ENCODE assay signal across 30 cellular contexts in the genomic region with DNA sequence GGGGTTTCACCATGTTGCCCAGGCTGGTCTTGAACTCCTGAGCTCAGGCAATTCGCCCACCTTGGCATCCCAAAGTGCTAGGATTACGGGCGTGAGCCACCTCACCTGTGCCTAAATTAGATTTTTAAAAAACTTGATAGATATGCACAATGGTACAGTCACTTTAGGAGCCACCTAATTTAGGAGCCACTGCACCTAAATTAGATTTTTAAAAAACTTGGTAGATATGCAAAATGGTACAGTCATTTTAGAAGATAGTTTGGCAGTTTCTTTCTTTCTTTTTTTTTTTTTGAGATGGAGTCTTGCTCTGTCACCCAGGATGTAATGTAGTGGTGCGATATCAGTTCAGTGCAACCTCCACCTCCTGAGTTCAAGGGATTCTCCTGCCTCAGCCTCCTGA.
"Had no signal": no experiment of that assay in that cellular context is flagged by ENCODE, and none has a peak within 500 bp of the region (broad histone marks: within the 10 kb centered on the region; RNA-seq: fewer than 3 reads in every experiment).

No MANE protein-coding gene starts in this region.

- H3K9me3 Mint-ChIP-seq: activated CD4-positive, alpha-beta memory T cell treated with anti-CD3 and anti-CD28 coated beads, Interleukin-2, amount 10 ng/mL, durations not matched to agents 7 days and 5 days; activated CD4-positive, alpha-beta T cell treated with anti-CD3 and anti-CD28 coated beads, Interleukin-2, amount 10 ng/mL, durations not matched to agents 7 days and 5 days; activated naive CD4-positive, alpha-beta T cell treated with anti-CD3 and anti-CD28 coated beads, Interleukin-2, amount 10 ng/mL, durations not matched to agents 7 days and 5 days; activated naive CD8-positive, alpha-beta T cell treated with anti-CD3 and anti-CD28 coated beads, Interleukin-2, amount 10 ng/mL, durations not matched to agents 7 days and 5 days; activated T-cell treated with anti-CD3 and anti-CD28 coated beads, Interleukin-2, amount 50 U/mL, for 24 hours; naive thymus-derived CD4-positive, alpha-beta T cell; stimulated activated memory B cell treated with anti-CD40 and anti-IgM and Interleukin-4, amounts not matched to agents 10 μg/mL and 1 μg/mL and 100 μg/mL, for 72 hours; stimulated activated naive CD8-positive, alpha-beta T cell treated with anti-CD3 and anti-CD28 coated beads, Interleukin-15, amount 100 ng/mL, for 72 hours had no signal

- ATAC-seq: naive thymus-derived CD4-positive, alpha-beta T cell; stimulated activated memory B cell treated with anti-CD40 and anti-IgM and Interleukin-4, amounts not matched to agents 10 μg/mL and 1 μg/mL and 100 μg/mL, for 72 hours; stimulated activated naive CD8-positive, alpha-beta T cell treated with anti-CD3 and anti-CD28 coated beads, Interleukin-15, amount 100 ng/mL, for 72 hours had no signal

- H3K4me3 ChIP-seq: coronary artery, dorsolateral prefrontal cortex, left ventricle myocardium inferior, ovary, sigmoid colon, upper lobe of left lung had no signal

- H3K27ac Mint-ChIP-seq: activated CD4-positive, alpha-beta memory T cell treated with anti-CD3 and anti-CD28 coated beads, Interleukin-2, amount 10 ng/mL, durations not matched to agents 7 days and 5 days; activated CD4-positive, alpha-beta T cell treated with anti-CD3 and anti-CD28 coated beads, Interleukin-2, amount 10 ng/mL, durations not matched to agents 7 days and 5 days; activated naive CD4-positive, alpha-beta T cell treated with anti-CD3 and anti-CD28 coated beads, Interleukin-2, amount 10 ng/mL, durations not matched to agents 7 days and 5 days; activated naive CD8-positive, alpha-beta T cell treated with anti-CD3 and anti-CD28 coated beads, Interleukin-2, amount 10 ng/mL, durations not matched to agents 7 days and 5 days; activated T-cell treated with anti-CD3 and anti-CD28 coated beads, Interleukin-2, amount 50 U/mL, for 24 hours; progenitor cell of endocrine pancreas; stimulated activated memory B cell treated with anti-CD40 and anti-IgM and Interleukin-4, amounts not matched to agents 10 μg/mL and 1 μg/mL and 100 μg/mL, for 72 hours; stimulated activated naive CD8-positive, alpha-beta T cell treated with anti-CD3 and anti-CD28 coated beads, Interleukin-15, amount 100 ng/mL, for 72 hours had no signal

- H3K36me3 Mint-ChIP-seq: activated naive CD4-positive, alpha-beta T cell treated with anti-CD3 and anti-CD28 coated beads, Interleukin-2, amount 10 ng/mL, durations not matched to agents 7 days and 5 days; stimulated activated memory B cell treated with anti-CD40 and anti-IgM and Interleukin-4, amounts not matched to agents 10 μg/mL and 1 μg/mL and 100 μg/mL, for 72 hours had no signal

- H3K4me1 Mint-ChIP-seq: stimulated activated memory B cell treated with anti-CD40 and anti-IgM and Interleukin-4, amounts not matched to agents 10 μg/mL and 1 μg/mL and 100 μg/mL, for 72 hours had no signal

- H3K4me3 Mint-ChIP-seq: activated CD4-positive, alpha-beta memory T cell treated with anti-CD3 and anti-CD28 coated beads, Interleukin-2, amount 10 ng/mL, durations not matched to agents 7 days and 5 days; activated CD4-positive, alpha-beta T cell treated with anti-CD3 and anti-CD28 coated beads, Interleukin-2, amount 10 ng/mL, durations not matched to agents 7 days and 5 days; activated naive CD4-positive, alpha-beta T cell treated with anti-CD3 and anti-CD28 coated beads, Interleukin-2, amount 10 ng/mL, durations not matched to agents 7 days and 5 days; activated naive CD8-positive, alpha-beta T cell treated with anti-CD3 and anti-CD28 coated beads, Interleukin-2, amount 10 ng/mL, durations not matched to agents 7 days and 5 days; activated T-cell treated with anti-CD3 and anti-CD28 coated beads, Interleukin-2, amount 50 U/mL, for 24 hours; naive thymus-derived CD4-positive, alpha-beta T cell; stimulated activated memory B cell treated with anti-CD40 and anti-IgM and Interleukin-4, amounts not matched to agents 10 μg/mL and 1 μg/mL and 100 μg/mL, for 72 hours; stimulated activated naive CD8-positive, alpha-beta T cell treated with anti-CD3 and anti-CD28 coated beads, Interleukin-15, amount 100 ng/mL, for 72 hours had no signal

- H3K27ac ChIP-seq: brain microvascular endothelial cell, dorsolateral prefrontal cortex, left ventricle myocardium inferior, ovary, sigmoid colon had no signal

- DNase-seq: activated CD4-positive, alpha-beta memory T cell treated with anti-CD3 and anti-CD28 coated beads, Interleukin-2, amount 10 ng/mL, durations not matched to agents 7 days and 5 days; activated CD4-positive, alpha-beta T cell treated with anti-CD3 and anti-CD28 coated beads for 1 hour; activated CD4-positive, alpha-beta T cell treated with anti-CD3 and anti-CD28 coated beads, Interleukin-2, amount 10 ng/mL, durations not matched to agents 7 days and 5 days; activated CD8-positive, alpha-beta memory T cell treated with anti-CD3 and anti-CD28 coated beads, Interleukin-2, amount 50 U/mL, for 48 hours; activated gamma-delta T cell; activated naive CD4-positive, alpha-beta T cell treated with anti-CD3 and anti-CD28 coated beads, Interleukin-2, amount 10 ng/mL, durations not matched to agents 7 days and 5 days; activated naive CD8-positive, alpha-beta T cell treated with anti-CD3 and anti-CD28 coated beads, Interleukin-2, amount 10 ng/mL, durations not matched to agents 7 days and 5 days; activated T-cell treated with anti-CD3 and anti-CD28 coated beads, Interleukin-2, amount 50 U/mL, for 24 hours; brain microvascular endothelial cell; dorsolateral prefrontal cortex; effector memory CD4-positive, alpha-beta T cell; islet precursor cell; left ventricle myocardium inferior; midbrain; naive thymus-derived CD4-positive, alpha-beta T cell; ovary; retina; sigmoid colon; small intestine; stimulated activated CD4-positive, alpha-beta T cell treated with anti-CD3 and anti-CD28 coated beads, Interleukin-4, amount 100 ng/mL, for 24 hours; stimulated activated CD8-positive, alpha-beta memory T cell treated with anti-CD3 and anti-CD28 coated beads, Interleukin-4, amount 100 ng/mL, for 48 hours; stimulated activated naive CD8-positive, alpha-beta T cell treated with anti-CD3 and anti-CD28 coated beads, Interleukin-15, amount 100 ng/mL, for 72 hours; substantia nigra; T1000; upper lobe of left lung had no signal

- H3K36me3 ChIP-seq: brain microvascular endothelial cell, left ventricle myocardium inferior, ovary, sigmoid colon, upper lobe of left lung had no signal

- H3K9me3 ChIP-seq: left ventricle myocardium inferior, ovary, sigmoid colon, upper lobe of left lung had no signal

- FAIRE-seq: astrocyte, frontal cortex, small intestine had no signal

- H3K27me3 Mint-ChIP-seq: activated CD4-positive, alpha-beta T cell treated with anti-CD3 and anti-CD28 coated beads, Interleukin-2, amount 10 ng/mL, durations not matched to agents 7 days and 5 days; activated T-cell treated with anti-CD3 and anti-CD28 coated beads, Interleukin-2, amount 50 U/mL, for 24 hours; naive thymus-derived CD4-positive, alpha-beta T cell; stimulated activated naive CD8-positive, alpha-beta T cell treated with anti-CD3 and anti-CD28 coated beads, Interleukin-15, amount 100 ng/mL, for 72 hours had no signal

- H3K27me3 ChIP-seq: brain microvascular endothelial cell, dorsolateral prefrontal cortex, ovary, sigmoid colon, upper lobe of left lung had no signal
